ENCODE assay signal across 14 cellular contexts in the genomic region with DNA sequence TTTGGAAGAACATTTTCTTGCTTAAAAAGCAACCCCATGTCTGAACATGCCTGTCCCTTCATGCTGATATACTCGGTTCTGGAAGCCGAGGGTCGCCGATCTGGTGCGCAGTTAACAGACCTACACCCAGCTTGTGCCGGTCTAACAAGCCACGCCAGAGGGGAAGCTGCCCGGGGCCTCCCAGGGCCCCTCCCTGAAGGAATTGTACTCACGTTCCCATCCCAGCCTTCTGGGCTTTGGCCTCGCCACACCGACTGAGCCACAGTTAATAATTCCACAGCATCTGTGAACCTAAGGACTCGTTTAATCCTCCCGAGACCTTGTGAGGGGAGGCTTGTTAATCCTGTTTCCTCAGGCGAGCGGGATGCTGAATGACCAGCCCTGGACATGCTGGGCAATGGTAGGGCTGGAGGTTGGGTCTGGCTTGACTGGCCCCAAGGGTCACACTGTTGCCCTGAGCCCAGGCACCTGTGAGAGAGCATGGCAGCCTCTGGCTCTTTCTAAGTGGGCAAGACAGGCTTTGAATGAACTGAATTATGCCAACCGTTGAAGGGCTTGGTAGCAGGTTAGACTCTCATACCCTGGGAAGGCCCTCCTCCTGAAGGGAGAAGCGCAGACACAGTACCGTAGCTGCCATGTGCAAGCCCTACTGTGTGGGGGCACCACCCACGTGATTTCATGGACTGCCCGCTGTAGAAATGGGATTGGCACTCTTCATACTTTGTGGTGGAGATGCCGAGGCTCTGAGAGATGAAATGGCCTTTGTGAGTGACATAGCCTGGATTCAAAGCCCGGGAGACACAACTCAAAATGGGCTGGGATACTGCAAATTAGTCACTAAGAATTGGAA. TPM values are rescaled to one million over a fixed set of nuclear protein-coding genes. Genes with fewer than 3 reads are reported as not detected.
A peak's percentile ranks its signal among the peaks of the same experiment; 100 is the strongest.
DNase-seq lines count a peak whose midpoint lies in the region; ATAC-seq, FAIRE-seq and TF ChIP-seq lines count a peak whose summit lies in the region.
"Had no signal": no experiment of that assay in that cellular context is flagged by ENCODE, and none has a peak within 500 bp of the region (broad histone marks: within the 10 kb centered on the region; RNA-seq: fewer than 3 reads in every experiment).

No MANE protein-coding gene starts in this region.

- intact Hi-C loops in spleen (cut with DNase I; ENCODE audit: low total_unique reads) = no loop called here

- peak; percentile 72 to 88 for DNase-seq in NCI-H524 (lab: John Stamatoyannopoulos, UW)
- DNase-seq in H1 (ENCODE audit: low read depth in 1 of 2, low spot score in 2 of 2) = no peak
- DNase-seq in spleen = peak; percentile 67
- no peak for DNase-seq in HuH-7 (ENCODE audit: low spot score)
- DNase-seq in urothelium cell line (ENCODE audit: low spot score) = no peak
- DNase-seq: ACHN; AML-193; Calu3; CD4-positive, alpha-beta T cell; HCEC 1CT; NCI-H187; PC-3 had no signal

- H3K9ac ChIP-seq in H1 (replicated peaks in 1 of 4; ENCODE audit: extremely low read depth in 1 of 4, low read depth in 3 of 4, low read length in 3 of 4) = no peak overlapping the region

- H3K18ac ChIP-seq in H1 (ENCODE audit: extremely low read depth, low read length) = no peak overlapping the region

- H2AK5ac ChIP-seq in H1 (ENCODE audit: low read depth, low read length) = no peak overlapping the region

- no peak overlapping the region for H3K23ac ChIP-seq in H1 (ENCODE audit: insufficient read length)

- H4K91ac ChIP-seq in H1 (replicated peaks; ENCODE audit: insufficient read length, low read length) = no peak overlapping the region

- H4K20me1 ChIP-seq in H1 (replicated peaks in 1 of 2; ENCODE audit: control insufficient read depth in 1 of 2, insufficient read depth in 2 of 2, low read length in 2 of 2) = no peaks in the 10 kb centered on the region

- no peak overlapping the region for H2BK5ac ChIP-seq in H1 (ENCODE audit: low read depth, low read length)

- no peak overlapping the region for H3K4ac ChIP-seq in H1 (replicated peaks; ENCODE audit: insufficient read length, low read depth, low read length)

- H3K9me3 ChIP-seq in H1 (ENCODE audit: insufficient read depth in 2 of 2, low read depth in 1 of 2, low read length in 1 of 2) = no peaks in the 10 kb centered on the region
- H3K9me3 ChIP-seq in spleen = no peaks in the 10 kb centered on the region

- no peak overlapping the region for H3K4me2 ChIP-seq in H1 (ENCODE audit: insufficient read depth in 1 of 2, low read depth in 2 of 2, low read length in 2 of 2)

- no peak overlapping the region for H3K14ac ChIP-seq in H1 (ENCODE audit: insufficient read length)

- H3K4me1 Mint-ChIP-seq in nephron = peaks cover 19% of the 10 kb centered on the region

- POLR2A ChIA-PET in H1 (lab: Charles Lee; ENCODE audit: partially characterized antibody) = no interaction called here

- no peak overlapping the region for H3K4me3 ChIP-seq in H1 (ENCODE audit: extremely low read depth in 1 of 4, insufficient read depth in 2 of 4, low read depth in 3 of 4, low read length in 4 of 4)
- H3K4me3 ChIP-seq in spleen = no peak overlapping the region

- no peak for ATAC-seq in GM18909 (IDR thresholded peaks at IDR 0.05; ENCODE audit: poor library complexity, unreplicated experiment)
- ATAC-seq: PC-3 had no signal

- H4K8ac ChIP-seq in H1 (ENCODE audit: extremely low read depth, insufficient read depth, low read length) = peak overlapping the region; percentile 35; the same call in 1 of the 2 replicates

- TF ChIP-seq CTCF in H1 (IDR thresholded peaks at IDR 0.05; ENCODE audit: control extremely low read depth in 1 of 3, insufficient read depth in 1 of 3, low read depth in 1 of 3, low read length in 3 of 3) (no peak), nephron (IDR thresholded peaks at IDR 0.05; ENCODE audit: unreplicated experiment in 3 of 3) (no peak), spleen (IDR thresholded peaks at IDR 0.05 in 8 of 11, conservative IDR thresholded peaks at IDR 0.05 in 3 of 11) (no peak)

- no peak overlapping the region for H2BK12ac ChIP-seq in H1 (ENCODE audit: low read depth, low read length)

- H3K27ac ChIP-seq in H1 (ENCODE audit: low read depth, low read length) (no peak overlapping the region), spleen (no peak overlapping the region)

- H3K4me3 Mint-ChIP-seq in nephron = no peak overlapping the region
- H3K4me3 Mint-ChIP-seq: CD4-positive, alpha-beta T cell had no signal

- H2BK20ac ChIP-seq in H1 (ENCODE audit: low read length) = no peak overlapping the region

- TF ChIP-seq RAD21 in H1 (IDR thresholded peaks at IDR 0.05 in 1 of 2, conservative IDR thresholded peaks at IDR 0.05 in 1 of 2; ENCODE audit: low read depth in 2 of 2, low read length in 2 of 2) = no peak

- peaks cover 10% of the 10 kb centered on the region for H3K27me3 Mint-ChIP-seq in nephron (ENCODE audit: low read depth)
- H3K27me3 Mint-ChIP-seq: CD4-positive, alpha-beta T cell had no signal

- no peak overlapping the region for H4K5ac ChIP-seq in H1 (ENCODE audit: insufficient read length, low read depth, low read length)

- no peak for FAIRE-seq in H1 (lab: Jason Lieb, UNC)
- FAIRE-seq in urothelium cell line (lab: Jason Lieb, UNC) = no peak

- H3K79me1 ChIP-seq in H1 (ENCODE audit: low read depth, low read length) = no peaks in the 10 kb centered on the region

- H2BK120ac ChIP-seq in H1 (replicated peaks; ENCODE audit: low read depth, low read length) = no peak overlapping the region

- no peaks in the 10 kb centered on the region for H3K36me3 Mint-ChIP-seq in nephron (ENCODE audit: low read depth)

- no peaks in the 10 kb centered on the region for H3K79me2 ChIP-seq in H1 (ENCODE audit: control insufficient read depth in 1 of 2, insufficient read depth in 2 of 2, low read length in 2 of 2)

- WGBS in H1 (ENCODE audit: extremely low coverage in 1 of 2, insufficient coverage in 1 of 2, insufficient read length in 1 of 2, insufficient replicate concordance in 2 of 2, low coverage in 1 of 2, low lambda C conversion rate in 2 of 2, missing lambda C conversion rate in 1 of 2), 2 experiments = 88% methylated on average over 22 of the region's 22 CpGs; no CpG with 5 or more reads in 1 of the 2 experiments
- 87 to 93% (median 89%) methylated on average over 20 to 22 of the region's 22 CpGs for WGBS in spleen, 5 donors

- H3K36me3 ChIP-seq in H1 (ENCODE audit: control insufficient read depth in 2 of 4, insufficient read depth in 4 of 4, low read length in 3 of 4) (no peaks in the 10 kb centered on the region), spleen (no peaks in the 10 kb centered on the region)

- peak overlapping the region in 2 of 3 experiments; percentile 29 to 92 for H3K27ac Mint-ChIP-seq in nephron
- H3K27ac Mint-ChIP-seq: CD4-positive, alpha-beta T cell had no signal

- H3K4me1 ChIP-seq in H1 (replicated peaks in 1 of 4; ENCODE audit: control insufficient read depth in 3 of 4, insufficient read depth in 4 of 4, low read length in 3 of 4) (no peaks in the 10 kb centered on the region; a peak in 1 of 7 replicates), spleen (peaks cover 0 to 5% (median 0%) of the 10 kb centered on the region in 6 donors)

- H3K9me3 Mint-ChIP-seq in nephron = no peaks in the 10 kb centered on the region
- H3K9me3 Mint-ChIP-seq: CD4-positive, alpha-beta T cell had no signal

- H3K27me3 ChIP-seq in H1 (replicated peaks in 1 of 4; ENCODE audit: control insufficient read depth in 3 of 4, extremely low read depth in 1 of 4, insufficient read depth in 3 of 4, low read length in 3 of 4) (no peaks in the 10 kb centered on the region), spleen (replicated peaks in 1 of 7) (no peaks in the 10 kb centered on the region)

- CTCF ChIA-PET in H1 (lab: Charles Lee; ENCODE audit: partially characterized antibody) = no interaction called here

- H3K56ac ChIP-seq in H1 (replicated peaks; ENCODE audit: insufficient read length, low read depth, low read length) = no peak overlapping the region

- no peak overlapping the region for H2BK15ac ChIP-seq in H1 (ENCODE audit: low read length)

- TF ChIP-seq EP300 in H1 (IDR thresholded peaks at IDR 0.05; ENCODE audit: borderline replicate concordance in 1 of 2, low read depth in 2 of 2, low read length in 2 of 2) = no peak

- no peaks in the 10 kb centered on the region for H3K23me2 ChIP-seq in H1 (ENCODE audit: low read depth, low read length)

- TF ChIP-seq POLR2A in H1 (IDR thresholded peaks at IDR 0.05; ENCODE audit: control extremely low read depth in 1 of 2, low read depth in 2 of 2, low read length in 2 of 2) (no peak), spleen (IDR thresholded peaks at IDR 0.05) (no peak)

- H2AFZ ChIP-seq in H1 (ENCODE audit: low read length) = no peak overlapping the region; the same call in 1 of the 2 replicates

TF ChIP-seq in H1, 55 proteins besides CTCF, POLR2A, EP300 and RAD21:
- TF ChIP-seq BRCA1 (IDR thresholded peaks at IDR 0.05; ENCODE audit: low read depth, low read length) (no peak), SUZ12 (IDR thresholded peaks at IDR 0.05; ENCODE audit: low read length) (no peak), ASH2L (IDR thresholded peaks at IDR 0.05; ENCODE audit: low read length) (no peak), TBP (IDR thresholded peaks at IDR 0.05; ENCODE audit: low read depth, low read length) (no peak)

RNA-seq across cellular contexts. Expression of gene ODC1, which starts 27.9 kb away (rescaled TPM):
- total RNA-seq in H1 (2021; fragmentation: NEBNext Ultra II Directional; extraction: Animal tissue kit (Norgen Biotek cat#: 25700)) = 73.6 and 76.7 TPM in 2 replicates
- polyA plus RNA-seq in H1 (2011; rRNA removed) = 39.9 and 57.2 TPM in 2 replicates
- 52.1 TPM for polyA plus RNA-seq in H1 (2011; cell fraction: cytosol; rRNA removed)
- 28.3 TPM for polyA plus RNA-seq in H1 (2011; cell fraction: nucleus; rRNA removed)
- 51.1 to 69.3 TPM (median 56.4 TPM) in 4 replicates for polyA plus RNA-seq in H1 (2012, experiment 1 of 2)
- polyA plus RNA-seq in H1 (2012, experiment 2 of 2) = 47.0 TPM
- polyA plus RNA-seq in H1 (2013, experiment 1 of 2) = 36.2 TPM
- 38.4 TPM for polyA plus RNA-seq in H1 (2013, experiment 2 of 2)
- 62.9 and 69.6 TPM in 2 replicates for polyA minus RNA-seq in H1 (2011; rRNA and poly(A)+ RNA removed)
- 26.7 TPM for polyA minus RNA-seq in H1 (2011; cell fraction: cytosol; rRNA and poly(A)+ RNA removed)
- 24.6 TPM for polyA minus RNA-seq in H1 (2011; cell fraction: nucleus; rRNA and poly(A)+ RNA removed)
- 10 to 100 TPM; 28.9 to 84.3 (median 62.8) TPM for total RNA-seq in spleen
- polyA plus RNA-seq in spleen = 10 to 100 TPM; 38.0 to 78.1 (median 65.3) TPM

Comparison
In these comparisons a context has a peak if more than half of its experiments do, and no peak if none do; other contexts are left out.
1. DNase-seq: peak in NCI-H524 (2 of 2) and spleen (single experiment); none in H1 (0 of 2), HuH-7 (single experiment) and urothelium cell line (single experiment).